9 cellular contexts compared by ENCODE assay signal in the genomic region with DNA sequence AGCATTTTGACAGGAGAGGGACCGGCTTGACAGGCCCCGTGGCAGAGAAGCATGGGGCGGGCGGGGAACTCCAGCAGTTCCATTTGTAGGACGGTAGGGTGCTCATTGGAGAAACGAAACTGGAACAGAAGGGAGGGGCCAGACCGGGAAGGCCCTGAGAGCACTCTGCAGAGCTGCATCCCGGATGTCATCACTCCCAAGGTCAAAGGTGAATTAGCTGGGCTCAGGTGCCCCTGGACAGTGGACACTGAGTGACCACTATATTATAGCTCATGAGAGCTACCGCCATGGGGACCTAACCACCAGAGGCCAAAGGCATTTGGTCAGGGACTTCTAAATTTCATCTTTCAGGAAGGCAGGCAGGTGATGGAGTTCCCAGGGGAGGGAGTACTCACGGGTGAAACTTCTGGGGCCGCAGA. TPM values are rescaled to one million over a fixed set of nuclear protein-coding genes. Genes with fewer than 3 reads are reported as not detected.
DNase-seq lines count a peak whose midpoint lies in the region; ATAC-seq, FAIRE-seq and TF ChIP-seq lines count a peak whose summit lies in the region.
"Had no signal": no experiment of that assay in that cellular context is flagged by ENCODE, and none has a peak within 500 bp of the region (broad histone marks: within the 10 kb centered on the region; RNA-seq: fewer than 3 reads in every experiment).

No MANE protein-coding gene starts in this region.

- no peak overlapping the region for H3K18ac ChIP-seq in mesendoderm (ENCODE audit: low read length)

- peak overlapping the region; percentile 74 for H3K4me2 ChIP-seq in keratinocyte (ENCODE audit: control insufficient read depth, extremely low read depth, insufficient read depth, low read depth, low read length)
- H3K4me2 ChIP-seq in mesendoderm (ENCODE audit: low read length) = no peak overlapping the region

- no peak overlapping the region for H4K8ac ChIP-seq in mesendoderm (ENCODE audit: low read depth, low read length)

- H2BK15ac ChIP-seq in mesendoderm (replicated peaks; ENCODE audit: low read depth) = no peak overlapping the region

- no peak for ATAC-seq in activated naive CD4-positive, alpha-beta T cell treated with anti-CD3 and anti-CD28 coated beads, Interleukin-2, amount 50 U/mL, for 72 hours

- H2BK120ac ChIP-seq in mesendoderm (ENCODE audit: low read depth, low read length) = no peak overlapping the region

- no peak overlapping the region for H3K4ac ChIP-seq in mesendoderm (ENCODE audit: low read depth, low read length)

- H3K9me3 Mint-ChIP-seq in activated naive CD4-positive, alpha-beta T cell treated with anti-CD3 and anti-CD28 coated beads, Interleukin-2, amount 50 U/mL, for 72 hours = no peaks in the 10 kb centered on the region

- H3K27ac ChIP-seq in keratinocyte (ENCODE audit: control insufficient read depth, insufficient read depth, low read length) (peak overlapping the region; percentile 74), substantia nigra (ENCODE audit: low read depth, low read length, poor library complexity, severe bottlenecking) (peak overlapping the region; percentile 19), mesendoderm (ENCODE audit: low read depth, low read length) (no peak overlapping the region)

- peak in 2 of 3 experiments; percentile 14 to 32 for TF ChIP-seq CTCF in keratinocyte (optimal IDR thresholded peaks at IDR 0.05 in 1 of 3, IDR thresholded peaks at IDR 0.05 in 1 of 3, conservative IDR thresholded peaks at IDR 0.05 in 1 of 3; ENCODE audit: extremely low read depth in 1 of 3, insufficient read depth in 2 of 3, low read length in 3 of 3)

- no CpG with 5 or more reads among the region's 11 CpGs for WGBS in mesendoderm (ENCODE audit: extremely low coverage, insufficient coverage, low lambda C conversion rate)

- no peak overlapping the region for H4K5ac ChIP-seq in mesendoderm (ENCODE audit: low read length)

- H3K27me3 ChIP-seq in keratinocyte (ENCODE audit: control insufficient read depth, extremely low read depth, insufficient read depth, low read length) (no peaks in the 10 kb centered on the region), mesendoderm (ENCODE audit: insufficient read depth, low read length, poor library complexity) (no peaks in the 10 kb centered on the region)

- peak; percentile 85 for DNase-seq in SIG-M5 treated with dmso at 0.1 percent for 504 hours (lab: John Stamatoyannopoulos, UW; ENCODE audit: unreplicated experiment)
- no peak for DNase-seq in SIG-M5 (lab: John Stamatoyannopoulos, UW)
- no peak for DNase-seq in activated naive CD4-positive, alpha-beta T cell treated with anti-CD3 and anti-CD28 coated beads, Interleukin-2, amount 50 U/mL, for 72 hours (ENCODE audit: low spot score in 2 of 2)
- DNase-seq in keratinocyte (ENCODE audit: low read depth, low spot score) = no peak
- DNase-seq in substantia nigra (lab: John Stamatoyannopoulos, UW) = peak in 8 of 49 donors; percentile 17 to 36 (median 24)
- DNase-seq in activated gamma-delta T cell treated with Interleukin-2 at 50 U/mL for 16 hours = no peak
- DNase-seq in urothelium cell line (ENCODE audit: low spot score) = no peak
- no peak for DNase-seq in mesendoderm
- DNase-seq: SHP77 had no signal

- H3K23ac ChIP-seq in mesendoderm (ENCODE audit: low read length) = no peak overlapping the region

- H3K9ac ChIP-seq in keratinocyte (ENCODE audit: control insufficient read depth, extremely low read depth, insufficient read depth, low read length) (no peak overlapping the region), mesendoderm (ENCODE audit: low read length) (no peak overlapping the region)

- H4K20me1 ChIP-seq in keratinocyte (ENCODE audit: control insufficient read depth, extremely low read depth, insufficient read depth, low read length) = peaks cover 4% of the 10 kb centered on the region

- no peak overlapping the region for H2BK5ac ChIP-seq in mesendoderm (ENCODE audit: low read length)

- peaks cover 77 to 81% of the 10 kb centered on the region in 2 donors for H3K36me3 Mint-ChIP-seq in activated naive CD4-positive, alpha-beta T cell treated with anti-CD3 and anti-CD28 coated beads, Interleukin-2, amount 50 U/mL, for 72 hours

- peaks cover 6% of the 10 kb centered on the region for H3K9me1 ChIP-seq in keratinocyte (ENCODE audit: control insufficient read depth, extremely low read depth, insufficient read depth, low read length)

- H2AFZ ChIP-seq in keratinocyte (ENCODE audit: control insufficient read depth, low read length) = no peak overlapping the region

- H3K4me1 ChIP-seq in keratinocyte (ENCODE audit: control insufficient read depth, extremely low read depth, insufficient read depth, low read length) (peaks cover 74% of the 10 kb centered on the region), mesendoderm (ENCODE audit: control insufficient read depth, low read depth, low read length) (peaks cover 35% of the 10 kb centered on the region)

- H3K4me3 ChIP-seq in keratinocyte (ENCODE audit: control insufficient read depth in 2 of 3, extremely low read depth in 1 of 3, insufficient read depth in 2 of 3, low read depth in 1 of 3, low read length in 3 of 3) = no peak overlapping the region
- H3K4me3 ChIP-seq in mesendoderm (ENCODE audit: low read length) = no peak overlapping the region

- dilution Hi-C loops in keratinocyte (cut with MboI; ENCODE audit: extremely low pct_ligation_motif_present, low sequenced_read_pairs) = no loop called here

- no peak overlapping the region for H3K56ac ChIP-seq in mesendoderm (ENCODE audit: low read length)

- H2AK5ac ChIP-seq in mesendoderm (ENCODE audit: low read length) = no peak overlapping the region

- H3K79me2 ChIP-seq in keratinocyte (ENCODE audit: control insufficient read depth, insufficient read depth, low read length) = peaks cover 38% of the 10 kb centered on the region
- H3K79me2 ChIP-seq in mesendoderm (ENCODE audit: control insufficient read depth, insufficient read depth, low read length) = peaks cover 49% of the 10 kb centered on the region

- H3K36me3 ChIP-seq in keratinocyte (ENCODE audit: control insufficient read depth in 2 of 2, extremely low read depth in 1 of 2, insufficient read depth in 2 of 2, low read length in 2 of 2) (peaks cover 17 to 19% of the 10 kb centered on the region in 2 experiments), mesendoderm (ENCODE audit: control insufficient read depth, insufficient read depth, low read length) (peaks cover 13% of the 10 kb centered on the region)

- H3K9me3 ChIP-seq in keratinocyte (ENCODE audit: control insufficient read depth, low read depth, low read length) = no peaks in the 10 kb centered on the region

- H3K27ac Mint-ChIP-seq in activated naive CD4-positive, alpha-beta T cell treated with anti-CD3 and anti-CD28 coated beads, Interleukin-2, amount 50 U/mL, for 72 hours = peak overlapping the region; percentile 96 to 98

- no peak for FAIRE-seq in keratinocyte (lab: Jason Lieb, UNC)
- no peak for FAIRE-seq in urothelium cell line (lab: Jason Lieb, UNC)

- H3K79me1 ChIP-seq in mesendoderm (ENCODE audit: low read length) = peaks cover 33% of the 10 kb centered on the region

RNA-seq across cellular contexts. Expression of a gene that starts 7.3 kb away (rescaled TPM):
- 10 to 100 TPM; 72.9 to 87.1 TPM for total RNA-seq in activated naive CD4-positive, alpha-beta T cell treated with anti-CD3 and anti-CD28 coated beads, Interleukin-2, amount 50 U/mL, for 72 hours
- polyA plus RNA-seq in keratinocyte = 4.0 to 5.4 TPM (median 5.4 TPM) in 3 replicates
- 9.1 TPM for polyA plus RNA-seq in keratinocyte (2011; ENCODE audit: low read depth)
- polyA plus RNA-seq in keratinocyte (2011; cell fraction: cytosol; rRNA removed) = 2.2 and 2.7 TPM in 2 replicates
- polyA plus RNA-seq in keratinocyte (2011; cell fraction: nucleus; rRNA removed) = 10.0 and 12.0 TPM in 2 replicates
- polyA plus RNA-seq in keratinocyte (2012; ENCODE audit: low replicate concordance) = 3.8 and 31.2 TPM in 2 replicates
- 8.1 to 9.5 TPM (median 8.6 TPM) in 3 replicates for polyA minus RNA-seq in keratinocyte
- 5.8 TPM for polyA minus RNA-seq in keratinocyte (2011; cell fraction: cytosol; rRNA and poly(A)+ RNA removed)
- 9.0 and 10.8 TPM in 2 replicates for polyA minus RNA-seq in keratinocyte (2011; cell fraction: nucleus; rRNA and poly(A)+ RNA removed)
- polyA plus RNA-seq in mesendoderm (2013, experiment 1 of 2) = 13.7 TPM
- polyA plus RNA-seq in mesendoderm (2013, experiment 2 of 2) = 13.9 TPM

RNA-seq across cellular contexts. Expression of a gene that starts 38.6 kb away (rescaled TPM):
- total RNA-seq in activated naive CD4-positive, alpha-beta T cell treated with anti-CD3 and anti-CD28 coated beads, Interleukin-2, amount 50 U/mL, for 72 hours = 1 to 10 TPM; 1.6 to 2.5 TPM
- polyA plus RNA-seq in keratinocyte = 1.1 to 2.4 TPM (median 1.3 TPM) in 3 replicates
- 2.2 TPM for polyA plus RNA-seq in keratinocyte (2011; ENCODE audit: low read depth)
- 0.30 and 0.50 TPM in 2 replicates for polyA plus RNA-seq in keratinocyte (2011; cell fraction: cytosol; rRNA removed)
- polyA plus RNA-seq in keratinocyte (2011; cell fraction: nucleus; rRNA removed) = 6.2 and 6.4 TPM in 2 replicates
- polyA plus RNA-seq in keratinocyte (2012; ENCODE audit: low replicate concordance) = 0.61 and 2.7 TPM in 2 replicates
- 1.2 to 3.3 TPM (median 2.0 TPM) in 3 replicates for polyA minus RNA-seq in keratinocyte
- polyA minus RNA-seq in keratinocyte (2011; cell fraction: cytosol; rRNA and poly(A)+ RNA removed) = not detected
- polyA minus RNA-seq in keratinocyte (2011; cell fraction: nucleus; rRNA and poly(A)+ RNA removed) = 2.6 and 3.9 TPM in 2 replicates
- polyA plus RNA-seq in mesendoderm (2013, experiment 1 of 2) = 0.44 TPM
- 0.39 TPM for polyA plus RNA-seq in mesendoderm (2013, experiment 2 of 2)

RNA-seq across cellular contexts. Expression of a gene that starts 38.7 kb away (rescaled TPM):
- 10 to 100 TPM; 19.0 to 22.7 TPM for total RNA-seq in activated naive CD4-positive, alpha-beta T cell treated with anti-CD3 and anti-CD28 coated beads, Interleukin-2, amount 50 U/mL, for 72 hours
- polyA plus RNA-seq in keratinocyte = 38.4 to 58.8 TPM (median 43.7 TPM) in 3 replicates
- 9.6 TPM for polyA plus RNA-seq in keratinocyte (2011; ENCODE audit: low read depth)
- 30.3 and 31.4 TPM in 2 replicates for polyA plus RNA-seq in keratinocyte (2011; cell fraction: cytosol; rRNA removed)
- 81.5 and 88.8 TPM in 2 replicates for polyA plus RNA-seq in keratinocyte (2011; cell fraction: nucleus; rRNA removed)
- 31.1 and 34.2 TPM in 2 replicates for polyA plus RNA-seq in keratinocyte (2012; ENCODE audit: low replicate concordance)
- polyA minus RNA-seq in keratinocyte = 39.1 to 63.4 TPM (median 52.9 TPM) in 3 replicates
- polyA minus RNA-seq in keratinocyte (2011; cell fraction: cytosol; rRNA and poly(A)+ RNA removed) = 34.1 TPM
- polyA minus RNA-seq in keratinocyte (2011; cell fraction: nucleus; rRNA and poly(A)+ RNA removed) = 27.2 and 30.3 TPM in 2 replicates
- 12.0 TPM for polyA plus RNA-seq in mesendoderm (2013, experiment 1 of 2)
- 12.0 TPM for polyA plus RNA-seq in mesendoderm (2013, experiment 2 of 2)

RNA-seq across cellular contexts. Expression of a gene that starts 46.3 kb away (rescaled TPM):
- total RNA-seq in activated naive CD4-positive, alpha-beta T cell treated with anti-CD3 and anti-CD28 coated beads, Interleukin-2, amount 50 U/mL, for 72 hours = 1 to 10 TPM in 1 of 2 donors, under 1 TPM in 1; 0.14 to 4.1 TPM
- polyA plus RNA-seq in keratinocyte = not detected in 3 replicates
- not detected for polyA plus RNA-seq in keratinocyte (2011; ENCODE audit: low read depth)
- not detected in 2 replicates for polyA plus RNA-seq in keratinocyte (2011; cell fraction: cytosol; rRNA removed)
- not detected in 2 replicates for polyA plus RNA-seq in keratinocyte (2011; cell fraction: nucleus; rRNA removed)
- 0.01 TPM in 1 of 2 replicates, not detected in the other for polyA plus RNA-seq in keratinocyte (2012; ENCODE audit: low replicate concordance)
- not detected in 3 replicates for polyA minus RNA-seq in keratinocyte
- not detected for polyA minus RNA-seq in keratinocyte (2011; cell fraction: cytosol; rRNA and poly(A)+ RNA removed)
- not detected in 2 replicates for polyA minus RNA-seq in keratinocyte (2011; cell fraction: nucleus; rRNA and poly(A)+ RNA removed)
- polyA plus RNA-seq in mesendoderm (2013, experiment 1 of 2) = 0.01 TPM
- 0.03 TPM for polyA plus RNA-seq in mesendoderm (2013, experiment 2 of 2)
